ENCODE assay signal across 22 cellular contexts in genomic region chr22:25540128-25540790, GRCh38.
"Had no signal": no experiment of that assay in that cellular context is flagged by ENCODE, and none has a peak within 500 bp of the region (broad histone marks: within the 10 kb centered on the region; RNA-seq: fewer than 3 reads in every experiment).

No MANE protein-coding gene starts in this region.

- H3K4me1 ChIP-seq: pancreas, suprapubic skin, thyroid gland had no signal

- H3K9me3 ChIP-seq: mucosa of descending colon, pancreas, prostate gland, suprapubic skin, thyroid gland had no signal

- DNase-seq: cerebellar nuclear complex; dermis blood vessel endothelial cell; foreskin melanocyte; head of caudate nucleus; hippocampal formation; left colon; mucosa of descending colon; natural killer cell; occipital lobe; pancreas; retina; small intestine; stimulated activated CD4-positive, alpha-beta T cell treated with anti-CD3 and anti-CD28 coated beads, Interleukin-12 subunit alpha, Interleukin-12 subunit beta, amount 100 ng/mL, for 4 hours; stimulated activated CD4-positive, alpha-beta T cell treated with anti-CD3 and anti-CD28 coated beads, Interleukin-4, amount 100 ng/mL, for 1 hour; stimulated activated CD8-positive, alpha-beta memory T cell treated with anti-CD3 and anti-CD28 coated beads, Interleukin-4, amount 100 ng/mL, for 48 hours; stimulated activated naive CD8-positive, alpha-beta T cell treated with anti-CD3 and anti-CD28 coated beads, Interleukin-15, Interleukin-2, amounts not matched to agents 100 U/mL and 50 U/mL, for 24 hours; thyroid gland had no signal

- H3K27ac ChIP-seq: cardiac muscle cell, neural progenitor cell, pancreas, prostate gland, suprapubic skin, thyroid gland had no signal

- H3K36me3 ChIP-seq: cardiac muscle cell, neural progenitor cell, pancreas, prostate gland, suprapubic skin, thyroid gland had no signal

- H3K4me3 ChIP-seq: cardiac muscle cell, mucosa of descending colon, neural progenitor cell, pancreas, prostate gland, suprapubic skin, thyroid gland had no signal

- ATAC-seq: left colon; mucosa of descending colon; natural killer cell; stimulated activated effector memory CD8-positive, alpha-beta T cell treated with anti-CD3 and anti-CD28 coated beads, Interleukin-12 subunit alpha, Interleukin-12 subunit beta, amount 100 ng/mL, for 72 hours; stimulated activated naive CD8-positive, alpha-beta T cell treated with anti-CD3 and anti-CD28 coated beads, Interleukin-15, Interleukin-2, amounts not matched to agents 100 U/mL and 50 U/mL, for 24 hours had no signal

- H3K27me3 ChIP-seq: cardiac muscle cell, neural progenitor cell, pancreas, suprapubic skin, thyroid gland had no signal
